Comparison of ENCODE assay signal across 9 cellular contexts in the genomic region with DNA sequence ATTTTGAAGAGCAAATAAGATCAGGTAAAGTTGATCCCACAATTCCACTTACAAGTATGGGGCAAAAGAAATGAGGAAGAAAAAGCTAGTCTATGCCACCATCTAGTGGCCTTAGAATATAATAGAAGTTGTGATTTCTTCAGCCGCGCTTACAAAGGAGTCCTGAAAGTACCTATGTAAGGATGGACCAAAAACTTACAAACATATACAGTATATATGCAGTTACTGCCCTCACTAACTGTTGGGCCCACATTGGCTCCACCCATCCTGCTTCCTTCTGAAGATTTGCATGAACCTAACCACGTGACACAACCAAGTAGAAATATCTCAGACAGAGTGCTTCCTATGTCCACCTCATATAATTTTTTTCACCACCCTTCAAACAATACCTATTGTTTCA. TPM values are rescaled to one million over a fixed set of nuclear protein-coding genes. Genes with fewer than 3 reads are reported as not detected.
DNase-seq lines count a peak whose midpoint lies in the region; ATAC-seq, FAIRE-seq and TF ChIP-seq lines count a peak whose summit lies in the region.
"Had no signal": no experiment of that assay in that cellular context is flagged by ENCODE, and none has a peak within 500 bp of the region (broad histone marks: within the 10 kb centered on the region; RNA-seq: fewer than 3 reads in every experiment).

No MANE protein-coding gene starts in this region.

- H3K27me3 Mint-ChIP-seq in astrocyte (ENCODE audit: low read depth, unreplicated experiment), result no peaks in the 10 kb centered on the region

- no peaks in the 10 kb centered on the region for H3K36me3 ChIP-seq in astrocyte (ENCODE audit: insufficient read depth, low read length)

- peak; percentile 51 for TF ChIP-seq CTCF in astrocyte (IDR thresholded peaks at IDR 0.05; ENCODE audit: insufficient read depth, low read depth, low read length)

- no peak overlapping the region for H3K27ac ChIP-seq in astrocyte (ENCODE audit: low read depth, low read length)

- peak; percentile 65 for ATAC-seq in GM21381 (IDR thresholded peaks at IDR 0.05; ENCODE audit: unreplicated experiment)
- ATAC-seq in HG03521 (IDR thresholded peaks at IDR 0.05; ENCODE audit: unreplicated experiment), result peak; percentile 64
- ATAC-seq in GM21737 (IDR thresholded peaks at IDR 0.05; ENCODE audit: unreplicated experiment), result no peak

- H3K4me3 ChIP-seq in astrocyte (ENCODE audit: insufficient read depth, low read depth, low read length), result no peak overlapping the region

- DNase-seq in G401 (ENCODE audit: low spot score) (peak; percentile 44), NCI-H510A (lab: John Stamatoyannopoulos, UW) (peak; percentile 2), astrocyte (ENCODE audit: low read depth) (peak; percentile 22), left kidney (ENCODE audit: low read depth, low spot score) (peak; percentile 73), ecto neural progenitor cell (ENCODE audit: low spot score) (no peak)

- H3K4me2 ChIP-seq in astrocyte (ENCODE audit: low read length), result no peak overlapping the region

- no peaks in the 10 kb centered on the region for H4K20me1 ChIP-seq in astrocyte (ENCODE audit: insufficient read depth, low read length)

- no peaks in the 10 kb centered on the region for H3K9me3 ChIP-seq in astrocyte (ENCODE audit: insufficient read depth, low read depth, low read length)

- no peak overlapping the region for H3K9ac ChIP-seq in astrocyte (ENCODE audit: low read length)

- in situ Hi-C loops in G401 (cut with HindIII; ENCODE audit: low sequenced_read_pairs), result no loop called here

- no peak overlapping the region for H2AFZ ChIP-seq in astrocyte (ENCODE audit: low read depth, low read length)

- H3K4me1 Mint-ChIP-seq in astrocyte (ENCODE audit: low read depth, unreplicated experiment), result peaks cover 1% of the 10 kb centered on the region

- H3K4me3 Mint-ChIP-seq in astrocyte (ENCODE audit: unreplicated experiment), result no peak overlapping the region

- no peaks in the 10 kb centered on the region for H3K27me3 ChIP-seq in astrocyte (ENCODE audit: insufficient read depth, low read length)

- FAIRE-seq in astrocyte (lab: Jason Lieb, UNC), result no peak

- H3K9me3 Mint-ChIP-seq in astrocyte (ENCODE audit: unreplicated experiment), result no peaks in the 10 kb centered on the region
- H3K9me3 Mint-ChIP-seq: activated naive CD4-positive, alpha-beta T cell treated with anti-CD3 and anti-CD28 coated beads, Interleukin-2, amount 50 U/mL, for 72 hours had no signal

- no peak overlapping the region for H3K27ac Mint-ChIP-seq in astrocyte (ENCODE audit: unreplicated experiment)
- H3K27ac Mint-ChIP-seq: activated naive CD4-positive, alpha-beta T cell treated with anti-CD3 and anti-CD28 coated beads, Interleukin-2, amount 50 U/mL, for 72 hours had no signal

- H3K79me2 ChIP-seq in astrocyte (ENCODE audit: insufficient read depth, low read length), result no peaks in the 10 kb centered on the region

- no peaks in the 10 kb centered on the region for H3K4me1 ChIP-seq in astrocyte (ENCODE audit: insufficient read depth, low read length)

- no peaks in the 10 kb centered on the region for H3K36me3 Mint-ChIP-seq in astrocyte (ENCODE audit: low read depth, unreplicated experiment)
- H3K36me3 Mint-ChIP-seq: activated naive CD4-positive, alpha-beta T cell treated with anti-CD3 and anti-CD28 coated beads, Interleukin-2, amount 50 U/mL, for 72 hours had no signal

RNA-seq across cellular contexts. Expression of gene OR13D1, which starts 11.7 kb away (rescaled TPM):
- total RNA-seq in G401 (2014; rRNA removed; shearing (Covaris generic)), result not detected in 2 replicates
- total RNA-seq in astrocyte, result not detected in 2 replicates
- total RNA-seq: activated naive CD4-positive, alpha-beta T cell treated with anti-CD3 and anti-CD28 coated beads, Interleukin-2, amount 50 U/mL, for 72 hours had no signal
